21 cellular contexts compared by ENCODE assay signal in the genomic region with DNA sequence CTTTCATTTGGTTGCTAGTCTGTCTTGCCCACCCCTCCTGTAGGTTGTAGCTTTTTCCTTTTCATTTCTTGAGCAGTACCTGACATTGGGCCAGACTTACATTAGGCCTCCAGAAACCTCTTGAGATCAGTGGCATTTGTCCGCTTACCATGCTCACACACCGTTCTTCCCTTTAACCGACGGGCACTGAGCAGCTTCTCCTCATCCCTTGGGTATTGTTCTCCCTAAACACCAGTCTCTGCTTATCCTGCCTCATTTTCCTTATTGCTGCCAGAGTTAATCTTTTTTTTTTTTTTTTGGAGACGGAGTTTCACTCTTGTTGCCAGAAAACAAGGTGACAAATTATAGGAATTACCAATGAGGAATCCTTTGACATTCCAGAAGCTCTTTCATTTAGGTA. TPM values are rescaled to one million over a fixed set of nuclear protein-coding genes. Genes with fewer than 3 reads are reported as not detected.
DNase-seq lines count a peak whose midpoint lies in the region; ATAC-seq and TF ChIP-seq lines count a peak whose summit lies in the region.
"Had no signal": no experiment of that assay in that cellular context is flagged by ENCODE, and none has a peak within 500 bp of the region (broad histone marks: within the 10 kb centered on the region; RNA-seq: fewer than 3 reads in every experiment).

No MANE protein-coding gene starts in this region.

- no peak overlapping the region for H3K4me3 ChIP-seq in GM23338
- no peak overlapping the region for H3K4me3 ChIP-seq in neural progenitor cell
- no peak overlapping the region for H3K4me3 ChIP-seq in ovary
- H3K4me3 ChIP-seq: BLaER1 had no signal

- H3K9me3 ChIP-seq in neural progenitor cell (ENCODE audit: low read depth) (no peaks in the 10 kb centered on the region), ovary (no peaks in the 10 kb centered on the region)
- H3K9me3 ChIP-seq: BLaER1, Caco-2 had no signal

- H3K27ac ChIP-seq in GM23338 (ENCODE audit: low read depth) (no peak overlapping the region), neural progenitor cell (peak overlapping the region; percentile 22), ovary (no peak overlapping the region)
- H3K27ac ChIP-seq: BLaER1, C4-2B had no signal

- TF ChIP-seq EP300 in ovary (IDR thresholded peaks at IDR 0.05), result no peak

- H3K27ac Mint-ChIP-seq in GM23338 (peak overlapping the region; percentile 22), WTC11 (peak overlapping the region; percentile 6; the same call in 1 of the 2 replicates), neural progenitor cell (no peak overlapping the region)
- no peak overlapping the region for H3K27ac Mint-ChIP-seq in activated CD8-positive, alpha-beta T cell treated with anti-CD3 and anti-CD28 coated beads, Interleukin-2, amount 10 ng/mL, durations not matched to agents 7 days and 5 days
- H3K27ac Mint-ChIP-seq: CD8-positive, alpha-beta T cell; HFFc6 had no signal

- TF ChIP-seq CTCF in GM23338 (conservative IDR thresholded peaks at IDR 0.05; ENCODE audit: low read depth in 2 of 2) (no peak), WTC11 (IDR thresholded peaks at IDR 0.05) (no peak), neural progenitor cell (IDR thresholded peaks at IDR 0.05) (no peak), ovary (IDR thresholded peaks at IDR 0.05) (no peak)

- H4K20me1 ChIP-seq in GM23338 (replicated peaks; ENCODE audit: insufficient read depth), result peaks cover 3% of the 10 kb centered on the region
- H4K20me1 ChIP-seq in neural progenitor cell (ENCODE audit: low read depth), result peaks cover 3% of the 10 kb centered on the region

- H3K4me2 ChIP-seq in GM23338, result no peak overlapping the region
- H3K4me2 ChIP-seq in neural progenitor cell, result no peak overlapping the region
- H3K4me2 ChIP-seq: BLaER1 had no signal

- no peaks in the 10 kb centered on the region for H3K9me2 ChIP-seq in GM23338 (ENCODE audit: insufficient read depth)

- WGBS in ovary, 3 donors, result 92 to 98% (median 96%) methylated on average over 5 of the region's 5 CpGs

- H3K27me3 ChIP-seq in GM23338 (ENCODE audit: insufficient read depth) (no peaks in the 10 kb centered on the region), neural progenitor cell (no peaks in the 10 kb centered on the region), ovary (no peaks in the 10 kb centered on the region)
- H3K27me3 ChIP-seq: BLaER1 had no signal

- no peaks in the 10 kb centered on the region; the same call in 1 of the 2 replicates for H3K79me2 ChIP-seq in GM23338 (replicated peaks; ENCODE audit: insufficient read depth)
- peaks cover 4% of the 10 kb centered on the region for H3K79me2 ChIP-seq in neural progenitor cell (ENCODE audit: low read depth)

- no peak overlapping the region for H3K9ac ChIP-seq in neural progenitor cell
- H3K9ac ChIP-seq: BLaER1 had no signal

- POLR2A ChIA-PET in WTC11 (lab: Charles Lee), result no interaction called here
- POLR2A ChIA-PET in activated CD8-positive, alpha-beta T cell treated with anti-CD3 and anti-CD28 coated beads, Interleukin-2, amount 10 ng/mL, durations not matched to agents 7 days and 5 days (lab: Charles Lee), result no interaction called here

- H3K9me3 Mint-ChIP-seq in GM23338, result no peaks in the 10 kb centered on the region; the same call in 2 of the 3 replicates
- no peaks in the 10 kb centered on the region for H3K9me3 Mint-ChIP-seq in WTC11
- no peaks in the 10 kb centered on the region for H3K9me3 Mint-ChIP-seq in neural progenitor cell
- no peaks in the 10 kb centered on the region for H3K9me3 Mint-ChIP-seq in activated CD8-positive, alpha-beta T cell treated with anti-CD3 and anti-CD28 coated beads, Interleukin-2, amount 10 ng/mL, durations not matched to agents 7 days and 5 days (ENCODE audit: insufficient read depth)
- H3K9me3 Mint-ChIP-seq: CD4-positive, CD25-positive, alpha-beta regulatory T cell; CD8-positive, alpha-beta T cell; HFFc6 had no signal

- H3K36me3 Mint-ChIP-seq in GM23338 (ENCODE audit: low read depth) (no peaks in the 10 kb centered on the region), WTC11 (no peaks in the 10 kb centered on the region), neural progenitor cell (peaks cover 2% of the 10 kb centered on the region)
- H3K36me3 Mint-ChIP-seq in activated CD8-positive, alpha-beta T cell treated with anti-CD3 and anti-CD28 coated beads, Interleukin-2, amount 10 ng/mL, durations not matched to agents 7 days and 5 days (ENCODE audit: low read depth), result peaks cover 7% of the 10 kb centered on the region

- H3F3A ChIP-seq in GM23338 (replicated peaks; ENCODE audit: low read depth) (no peaks in the 10 kb centered on the region), neural progenitor cell (ENCODE audit: low read depth) (no peaks in the 10 kb centered on the region)

- intact Hi-C loops in ovary (cut with DNase I), result no loop called here

- H3K4me3 Mint-ChIP-seq in GM23338 (no peak overlapping the region), WTC11 (no peak overlapping the region), neural progenitor cell (no peak overlapping the region)
- H3K4me3 Mint-ChIP-seq in activated CD8-positive, alpha-beta T cell treated with anti-CD3 and anti-CD28 coated beads, Interleukin-2, amount 10 ng/mL, durations not matched to agents 7 days and 5 days, result no peak overlapping the region
- H3K4me3 Mint-ChIP-seq: CD4-positive, CD25-positive, alpha-beta regulatory T cell; CD8-positive, alpha-beta T cell; HFFc6 had no signal

- CTCF ChIA-PET in WTC11 (lab: Charles Lee), result no interaction called here
- CTCF ChIA-PET in activated CD8-positive, alpha-beta T cell treated with anti-CD3 and anti-CD28 coated beads, Interleukin-2, amount 10 ng/mL, durations not matched to agents 7 days and 5 days (lab: Charles Lee), result no interaction called here

- ATAC-seq in GM23338 (no peak), WTC11 (no peak), HG02938 (IDR thresholded peaks at IDR 0.05; ENCODE audit: unreplicated experiment) (no peak)
- ATAC-seq in activated CD8-positive, alpha-beta T cell treated with anti-CD3 and anti-CD28 coated beads, Interleukin-2, amount 10 ng/mL, durations not matched to agents 7 days and 5 days, result no peak
- ATAC-seq: CD8-positive, alpha-beta T cell; HCT116 had no signal

- H3K27me3 Mint-ChIP-seq in GM23338 (ENCODE audit: insufficient read depth, low read depth, poor library complexity), result peaks cover 3% of the 10 kb centered on the region
- H3K27me3 Mint-ChIP-seq in WTC11 (ENCODE audit: low read depth), result no peaks in the 10 kb centered on the region
- no peaks in the 10 kb centered on the region for H3K27me3 Mint-ChIP-seq in neural progenitor cell (ENCODE audit: insufficient read depth, low read depth)
- no peaks in the 10 kb centered on the region for H3K27me3 Mint-ChIP-seq in activated CD8-positive, alpha-beta T cell treated with anti-CD3 and anti-CD28 coated beads, Interleukin-2, amount 10 ng/mL, durations not matched to agents 7 days and 5 days (ENCODE audit: low read depth)
- H3K27me3 Mint-ChIP-seq: CD4-positive, CD25-positive, alpha-beta regulatory T cell had no signal

- no peak for TF ChIP-seq POLR2A in ovary (IDR thresholded peaks at IDR 0.05)

- H2AFZ ChIP-seq in GM23338 (no peak overlapping the region), neural progenitor cell (replicated peaks) (no peak overlapping the region)

- H3K36me3 ChIP-seq in GM23338 (ENCODE audit: insufficient read depth) (no peaks in the 10 kb centered on the region), neural progenitor cell (no peaks in the 10 kb centered on the region), ovary (no peaks in the 10 kb centered on the region)

- peaks cover 18% of the 10 kb centered on the region for H3K4me1 Mint-ChIP-seq in GM23338
- H3K4me1 Mint-ChIP-seq in WTC11, result peaks cover 21% of the 10 kb centered on the region
- H3K4me1 Mint-ChIP-seq in neural progenitor cell, result peaks cover 8% of the 10 kb centered on the region
- no peaks in the 10 kb centered on the region for H3K4me1 Mint-ChIP-seq in activated CD8-positive, alpha-beta T cell treated with anti-CD3 and anti-CD28 coated beads, Interleukin-2, amount 10 ng/mL, durations not matched to agents 7 days and 5 days (ENCODE audit: low read depth)

- H3K4me1 ChIP-seq in GM23338 (ENCODE audit: insufficient read depth) (peaks cover 11% of the 10 kb centered on the region), neural progenitor cell (no peaks in the 10 kb centered on the region), ovary (ENCODE audit: insufficient read depth) (no peaks in the 10 kb centered on the region)
- H3K4me1 ChIP-seq: BLaER1, Caco-2 had no signal

- no peak for DNase-seq in GM23338 (ENCODE audit: low spot score)
- DNase-seq in WTC11 (ENCODE audit: low spot score), result no peak
- DNase-seq in neural progenitor cell (ENCODE audit: low spot score), result no peak
- DNase-seq in ovary, result no peak
- DNase-seq in activated CD8-positive, alpha-beta T cell treated with anti-CD3 and anti-CD28 coated beads, Interleukin-2, amount 10 ng/mL, durations not matched to agents 7 days and 5 days, result no peak
- DNase-seq: Caco-2; CD4-positive, CD25-positive, alpha-beta regulatory T cell; CD8-positive, alpha-beta T cell; DMS53; DMS79 treated with DMSO at 0.1 percent for 48 hours; GF-D8; GOT3; H7; HFFc6 had no signal

TF ChIP-seq in GM23338, 12 proteins besides CTCF, POLR2A, EP300 and RAD21:
- TF ChIP-seq STAT1 (IDR thresholded peaks at IDR 0.05; ENCODE audit: unreplicated experiment), result no peak

TF ChIP-seq in WTC11, 78 proteins besides CTCF, POLR2A, EP300 and RAD21 (continues in another document):
- TF ChIP-seq, protein P1, sequence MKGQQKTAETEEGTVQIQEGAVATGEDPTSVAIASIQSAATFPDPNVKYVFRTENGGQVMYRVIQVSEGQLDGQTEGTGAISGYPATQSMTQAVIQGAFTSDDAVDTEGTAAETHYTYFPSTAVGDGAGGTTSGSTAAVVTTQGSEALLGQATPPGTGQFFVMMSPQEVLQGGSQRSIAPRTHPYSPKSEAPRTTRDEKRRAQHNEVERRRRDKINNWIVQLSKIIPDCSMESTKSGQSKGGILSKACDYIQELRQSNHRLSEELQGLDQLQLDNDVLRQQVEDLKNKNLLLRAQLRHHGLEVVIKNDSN (CRISPR knock-in tag; IDR thresholded peaks at IDR 0.05), result no peak
- TF ChIP-seq SMAD3 (CRISPR knock-in tag; IDR thresholded peaks at IDR 0.05; ENCODE audit: borderline replicate concordance) (no peak), ZNF671 (CRISPR knock-in tag; IDR thresholded peaks at IDR 0.05) (no peak), EMX1 (CRISPR knock-in tag; IDR thresholded peaks at IDR 0.05) (no peak), NFE2L1 (CRISPR knock-in tag; IDR thresholded peaks at IDR 0.05) (no peak), ELF4 (CRISPR knock-in tag; IDR thresholded peaks at IDR 0.05; ENCODE audit: low read depth) (no peak)

RNA-seq across cellular contexts. Expression of a gene that starts 27.2 kb away (rescaled TPM):
- total RNA-seq in GM23338 (2014; rRNA removed; shearing (Covaris generic)), result not detected in 2 replicates
- polyA plus RNA-seq in GM23338 (2016; fragmentation: Nextera tagmentation; extraction: Ambion mirVana), result 0.24 and 0.26 TPM in 2 replicates
- total RNA-seq in WTC11 (2021), result not detected in 3 replicates
- total RNA-seq in neural progenitor cell (ENCODE audit: low replicate concordance), result not detected in 2 replicates
- not detected for total RNA-seq in ovary
- polyA plus RNA-seq in ovary, result not detected
- not detected for total RNA-seq in activated CD8-positive, alpha-beta T cell treated with anti-CD3 and anti-CD28 coated beads, Interleukin-2, amount 10 ng/mL, durations not matched to agents 7 days and 5 days
- total RNA-seq: A673; Caco-2; CD4-positive, CD25-positive, alpha-beta regulatory T cell; CD8-positive, alpha-beta T cell; Daoy; G401; H7 had no signal

Comparison
In these comparisons a context has a peak if more than half of its experiments do, and no peak if none do; other contexts are left out.
1. H3K27ac Mint-ChIP-seq: peak in GM23338 (single experiment) and WTC11 (single experiment); none in neural progenitor cell (single experiment) and activated CD8-positive, alpha-beta T cell treated with anti-CD3 and anti-CD28 coated beads, Interleukin-2, amount 10 ng/mL, durations not matched to agents 7 days and 5 days (single experiment).